26 cellular contexts compared by ENCODE assay signal in genomic region chr19:57675881-57676280, GRCh38. TPM values are rescaled to one million over a fixed set of nuclear protein-coding genes. Genes with fewer than 3 reads are reported as not detected.
"Had no signal": no experiment of that assay in that cellular context is flagged by ENCODE, and none has a peak within 500 bp of the region (broad histone marks: within the 10 kb centered on the region; RNA-seq: fewer than 3 reads in every experiment).

No MANE protein-coding gene starts in this region.

- H3K4me1 Mint-ChIP-seq: naive B cell, neural crest cell, WTC11 had no signal

- H3K4me3 ChIP-seq: esophagus squamous epithelium, gastrocnemius medialis, left lung, suprapubic skin, transverse colon, vagina had no signal

- H3K27ac ChIP-seq: esophagus squamous epithelium, gastrocnemius medialis, left lung, suprapubic skin, transverse colon, vagina had no signal

- H3K9me3 ChIP-seq: gastrocnemius medialis, suprapubic skin, vagina had no signal

- H3K36me3 ChIP-seq: esophagus squamous epithelium, gastrocnemius medialis, left lung, suprapubic skin, transverse colon, vagina had no signal

- DNase-seq: activated CD4-positive, alpha-beta memory T cell treated with anti-CD3 and anti-CD28 coated beads for 36 hours; activated CD4-positive, alpha-beta T cell treated with anti-CD3 and anti-CD28 coated beads for 4 hours; activated gamma-delta T cell treated with Interleukin-2 at 50 U/mL for 16 hours; activated T-cell treated with anti-CD3 and anti-CD28 coated beads for 4 hours; amniotic stem cell; effector memory CD8-positive, alpha-beta T cell; esophagus squamous epithelium; gastrocnemius medialis; head of caudate nucleus; left lung; naive B cell; stimulated activated CD4-positive, alpha-beta T cell treated with anti-CD3 and anti-CD28 coated beads, Interleukin-2, amount 100 ng/mL, for 24 hours; stimulated activated naive CD8-positive, alpha-beta T cell treated with anti-CD3 and anti-CD28 coated beads, Interleukin-15, Interleukin-2, amounts not matched to agents 100 U/mL and 50 U/mL, for 24 hours; transverse colon had no signal

- H3K9me3 Mint-ChIP-seq: effector memory CD8-positive, alpha-beta T cell; WTC11 had no signal

- H3K4me1 ChIP-seq: esophagus squamous epithelium, gastrocnemius medialis, left lung, suprapubic skin, transverse colon, vagina had no signal

- H3K27me3 ChIP-seq: vagina had no signal

- ATAC-seq: activated naive CD4-positive, alpha-beta T cell treated with anti-CD3 and anti-CD28 coated beads, Interleukin-2, amount 50 U/mL, for 72 hours; effector memory CD8-positive, alpha-beta T cell; gastrocnemius medialis; left lung; stimulated activated naive CD8-positive, alpha-beta T cell treated with anti-CD3 and anti-CD28 coated beads, Interleukin-15, Interleukin-2, amounts not matched to agents 100 U/mL and 50 U/mL, for 24 hours; WTC11 had no signal

- H3K4me3 Mint-ChIP-seq: activated CD4-positive, alpha-beta memory T cell treated with anti-CD3 and anti-CD28 coated beads for 36 hours; activated T-helper 1 cell treated with anti-CD3 and anti-CD28 coated beads, Interleukin-12 subunit alpha, Interleukin-12 subunit beta, Interleukin-2, Interleukin-4 antibody, amounts not matched to agents 30 ng/mL and 10 ng/mL and 1 ng/mL, durations not matched to agents 14 hours and 24 hours and 36 hours; effector memory CD8-positive, alpha-beta T cell; neural crest cell; WTC11 had no signal

- H3K27ac Mint-ChIP-seq: activated CD4-positive, alpha-beta memory T cell treated with anti-CD3 and anti-CD28 coated beads for 36 hours; activated naive CD4-positive, alpha-beta T cell treated with anti-CD3 and anti-CD28 coated beads, Interleukin-2, amount 50 U/mL, for 72 hours; activated T-helper 1 cell treated with anti-CD3 and anti-CD28 coated beads, Interleukin-12 subunit alpha, Interleukin-12 subunit beta, Interleukin-2, Interleukin-4 antibody, amounts not matched to agents 30 ng/mL and 10 ng/mL and 1 ng/mL, durations not matched to agents 14 hours and 24 hours and 36 hours; effector memory CD8-positive, alpha-beta T cell; naive B cell; progenitor cell of endocrine pancreas; WTC11 had no signal

RNA-seq across cellular contexts. Expression of gene ZSCAN4, which starts 7.1 kb away (rescaled TPM):
- total RNA-seq: activated CD4-positive, alpha-beta memory T cell treated with anti-CD3 and anti-CD28 coated beads for 36 hours; activated T-helper 1 cell treated with anti-CD3 and anti-CD28 coated beads, Interleukin-12 subunit alpha, Interleukin-12 subunit beta, Interleukin-2, Interleukin-4 antibody, amounts not matched to agents 30 ng/mL and 10 ng/mL and 1 ng/mL, durations not matched to agents 14 hours and 24 hours and 36 hours; dermis microvascular lymphatic vessel endothelial cell; esophagus squamous epithelium; gastrocnemius medialis; kidney epithelial cell; lung microvascular endothelial cell; neural crest cell; omental fat pad; progenitor cell of endocrine pancreas; skeletal muscle tissue; transverse colon; vagina had no signal
